17 cellular contexts compared by ENCODE assay signal in genomic region chr2:164622338-164623106, GRCh38. TPM values are rescaled to one million over a fixed set of nuclear protein-coding genes. Genes with fewer than 3 reads are reported as not detected.
A peak's percentile ranks its signal among the peaks of the same experiment; 100 is the strongest.
DNase-seq lines count a peak whose midpoint lies in the region; ATAC-seq, FAIRE-seq and TF ChIP-seq lines count a peak whose summit lies in the region.
"Had no signal": no experiment of that assay in that cellular context is flagged by ENCODE, and none has a peak within 500 bp of the region (broad histone marks: within the 10 kb centered on the region; RNA-seq: fewer than 3 reads in every experiment).

No MANE protein-coding gene starts in this region.

- RAD21 ChIA-PET in HCT116 (lab: Charles Lee; ENCODE audit: low non-redundant PET in 1 of 2, low total read pairs in 2 of 2, uncharacterized antibody in 2 of 2, unreplicated experiment in 2 of 2): no interaction called here

- no peaks in the 10 kb centered on the region for H3K9me3 Mint-ChIP-seq in osteocyte (ENCODE audit: unreplicated experiment)

- intact Hi-C loops in HCT116 (cut with micrococcal nuclease): no loop called here

- H3K4me1 ChIP-seq in HCT116 (ENCODE audit: control insufficient read depth in 1 of 2, insufficient read depth in 2 of 2, low read length in 2 of 2): peaks cover 0 to 19% of the 10 kb centered on the region in 2 experiments; a peak in 3 of 4 replicates
- H3K4me1 ChIP-seq: BLaER1 treated with 17β-estradiol and CSF1 and Interleukin-3, amounts not matched to agents 10 nM and 100 nM had no signal

- POLR2A ChIA-PET in HCT116 (lab: Charles Lee): no interaction called here

- no peak overlapping the region for H2AFZ ChIP-seq in HCT116 (ENCODE audit: low read depth, low read length, poor library complexity, severe bottlenecking)

- H3K4me3 ChIP-seq in HCT116 (replicated peaks in 1 of 2; ENCODE audit: low read depth in 1 of 2, low read length in 2 of 2) (peak overlapping the region in 1 of 2 experiments; percentile 55; a peak in 1 of 4 replicates), iPS-18c (ENCODE audit: insufficient read depth, low read depth, low read length) (peak overlapping the region; percentile 15; the same call in 1 of the 2 replicates)
- H3K4me3 ChIP-seq: BLaER1 treated with 17β-estradiol and CSF1 and Interleukin-3, amounts not matched to agents 10 nM and 100 nM; K562 had no signal

- TF ChIP-seq CTCF in HCT116 (IDR thresholded peaks at IDR 0.05 in 2 of 3, conservative IDR thresholded peaks at IDR 0.05 in 1 of 3; ENCODE audit: borderline replicate concordance in 1 of 3, insufficient read depth in 1 of 3, low read depth in 2 of 3, low read length in 2 of 3) (no peak), osteocyte (IDR thresholded peaks at IDR 0.05) (no peak)

- H3K9me3 ChIP-seq in HCT116 (ENCODE audit: control insufficient read depth in 1 of 2, insufficient read depth in 1 of 2, low read depth in 1 of 2, low read length in 2 of 2): no peaks in the 10 kb centered on the region
- no peaks in the 10 kb centered on the region for H3K9me3 ChIP-seq in T-helper 17 cell (ENCODE audit: control insufficient read depth, low read length, poor library complexity, severe bottlenecking)
- H3K9me3 ChIP-seq in iPS-18c (ENCODE audit: control insufficient read depth, insufficient read depth, low read length): no peaks in the 10 kb centered on the region
- H3K9me3 ChIP-seq: thoracic aorta had no signal

- ATAC-seq in HCT116 (no peak), T-helper 17 cell (no peak), HG02571 (IDR thresholded peaks at IDR 0.05; ENCODE audit: unreplicated experiment) (no peak), HG02884 (IDR thresholded peaks at IDR 0.05; ENCODE audit: unreplicated experiment) (no peak), HG03460 (IDR thresholded peaks at IDR 0.05; ENCODE audit: unreplicated experiment) (no peak)
- ATAC-seq: K562 had no signal

- H3K27me3 Mint-ChIP-seq in T-helper 17 cell (peaks cover 23% of the 10 kb centered on the region), osteocyte (ENCODE audit: unreplicated experiment) (no peaks in the 10 kb centered on the region)

- no peak overlapping the region for H3K27ac ChIP-seq in HCT116 (ENCODE audit: low read depth, low read length)
- H3K27ac ChIP-seq: BLaER1 treated with 17β-estradiol and CSF1 and Interleukin-3, amounts not matched to agents 10 nM and 100 nM had no signal

- BruUV-seq in HCT116 (replicated peaks; lab: Mats Ljungman, UMichigan): no TSS peak

- H4K20me1 ChIP-seq in HCT116 (ENCODE audit: insufficient read depth): no peaks in the 10 kb centered on the region
- H4K20me1 ChIP-seq: BLaER1 treated with 17β-estradiol and CSF1 and Interleukin-3, amounts not matched to agents 10 nM and 100 nM had no signal

- no peak for FAIRE-seq in HTR-8/SVneo (lab: Jason Lieb, UNC)
- FAIRE-seq: islet of Langerhans, K562 had no signal

- H3K9me2 ChIP-seq in HCT116 (ENCODE audit: insufficient read depth): no peaks in the 10 kb centered on the region

- TF ChIP-seq RAD21 in HCT116 (IDR thresholded peaks at IDR 0.05; ENCODE audit: low read depth): no peak

- H3K4me1 Mint-ChIP-seq in T-helper 17 cell (peaks cover 3% of the 10 kb centered on the region), osteocyte (ENCODE audit: unreplicated experiment) (peaks cover 10% of the 10 kb centered on the region)

- H3K36me3 Mint-ChIP-seq in T-helper 17 cell (ENCODE audit: low read depth) (no peaks in the 10 kb centered on the region), osteocyte (ENCODE audit: unreplicated experiment) (no peaks in the 10 kb centered on the region)

- no peak for DNase-seq in HCT116 (ENCODE audit: low read depth, low spot score)
- no peak for DNase-seq in T-helper 17 cell
- no peak for DNase-seq in osteocyte (ENCODE audit: extremely low spot score, unreplicated experiment)
- no peak for DNase-seq in HTR-8/SVneo (ENCODE audit: insufficient read length, low spot score)
- DNase-seq: activated CD4-positive, CD25-positive, alpha-beta regulatory T cell treated with anti-CD3 and anti-CD28 coated beads, Interleukin-2, amount 50 U/mL, for 72 hours; DMS 273 treated with DMSO at 0.1 percent for 48 hours; NCI-H2107; T-helper 9 cell had no signal

- H3K36me3 ChIP-seq in HCT116 (ENCODE audit: control insufficient read depth in 1 of 2, insufficient read depth in 2 of 2, low read length in 2 of 2): no peaks in the 10 kb centered on the region
- H3K36me3 ChIP-seq: BLaER1 treated with 17β-estradiol and CSF1 and Interleukin-3, amounts not matched to agents 10 nM and 100 nM; thoracic aorta had no signal

- no peak overlapping the region for H3K9ac ChIP-seq in HCT116 (ENCODE audit: low read length)
- H3K9ac ChIP-seq: BLaER1 treated with 17β-estradiol and CSF1 and Interleukin-3, amounts not matched to agents 10 nM and 100 nM had no signal

- H3K4me3 Mint-ChIP-seq in T-helper 17 cell (peak overlapping the region; percentile 7), osteocyte (ENCODE audit: unreplicated experiment) (peak overlapping the region; percentile 80)

- peak overlapping the region; percentile 60 for H3K4me2 ChIP-seq in HCT116 (ENCODE audit: low read length)
- H3K4me2 ChIP-seq: BLaER1 treated with 17β-estradiol and CSF1 and Interleukin-3, amounts not matched to agents 10 nM and 100 nM had no signal

- H3K27me3 ChIP-seq in HCT116 (ENCODE audit: insufficient read depth, low read length): no peaks in the 10 kb centered on the region
- H3K27me3 ChIP-seq: BLaER1 treated with 17β-estradiol and CSF1 and Interleukin-3, amounts not matched to agents 10 nM and 100 nM had no signal

- CTCF ChIA-PET in HCT116 (lab: Charles Lee): interaction anchor here (1.2 kb wide), 1 partner anchor 22 kb away, joined by 3 read pairs; no protein-coding TSS in a partner anchor

- H3K79me2 ChIP-seq in HCT116 (ENCODE audit: insufficient read depth, low read length): no peaks in the 10 kb centered on the region

- no peak for TF ChIP-seq POLR2A in HCT116 (IDR thresholded peaks at IDR 0.05; ENCODE audit: borderline replicate concordance, extremely low read depth, insufficient read depth, insufficient read length)

- no peak overlapping the region for H3K27ac Mint-ChIP-seq in T-helper 17 cell
- no peak overlapping the region for H3K27ac Mint-ChIP-seq in osteocyte (ENCODE audit: unreplicated experiment)

TF ChIP-seq in HCT116, 20 proteins besides CTCF, POLR2A, EP300 and RAD21:
- TF ChIP-seq EZH2phosphoT487 (IDR thresholded peaks at IDR 0.05; ENCODE audit: borderline replicate concordance): no peak
- TF ChIP-seq SP1 (IDR thresholded peaks at IDR 0.05; ENCODE audit: low read depth): no peak
- no peak for TF ChIP-seq TCF7L2 (IDR thresholded peaks at IDR 0.05; ENCODE audit: borderline replicate concordance, extremely low read depth, insufficient read depth, insufficient read length)
- no peak for TF ChIP-seq EZH2 (IDR thresholded peaks at IDR 0.05)
- TF ChIP-seq, protein P1, sequence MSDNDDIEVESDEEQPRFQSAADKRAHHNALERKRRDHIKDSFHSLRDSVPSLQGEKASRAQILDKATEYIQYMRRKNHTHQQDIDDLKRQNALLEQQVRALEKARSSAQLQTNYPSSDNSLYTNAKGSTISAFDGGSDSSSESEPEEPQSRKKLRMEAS (IDR thresholded peaks at IDR 0.05): no peak
- no peak for TF ChIP-seq ZFX (IDR thresholded peaks at IDR 0.05)
- TF ChIP-seq ZNF274 (IDR thresholded peaks at IDR 0.05; ENCODE audit: low read depth, low read length): no peak
- no peak for TF ChIP-seq POLR2AphosphoS5 (IDR thresholded peaks at IDR 0.05; ENCODE audit: low read depth, low read length)

RNA-seq across cellular contexts. Expression of gene GRB14, which starts 1.2 kb away (rescaled TPM):
- total RNA-seq in HCT116 (2021; ENCODE audit: unreplicated experiment) (6.3 TPM), T-helper 17 cell (under 1 TPM in 1 of 2 donors, not detected in 1; 0.91 TPM), osteocyte (0.83 and 2.5 TPM in 2 replicates)
- polyA plus RNA-seq in HCT116 (2012): 1.2 and 2.0 TPM in 2 replicates
- total RNA-seq: activated CD8-positive, alpha-beta memory T cell treated with anti-CD3 and anti-CD28 coated beads for 36 hours; K562 had no signal
- polyA plus RNA-seq: K562 had no signal
